In the genomic region with DNA sequence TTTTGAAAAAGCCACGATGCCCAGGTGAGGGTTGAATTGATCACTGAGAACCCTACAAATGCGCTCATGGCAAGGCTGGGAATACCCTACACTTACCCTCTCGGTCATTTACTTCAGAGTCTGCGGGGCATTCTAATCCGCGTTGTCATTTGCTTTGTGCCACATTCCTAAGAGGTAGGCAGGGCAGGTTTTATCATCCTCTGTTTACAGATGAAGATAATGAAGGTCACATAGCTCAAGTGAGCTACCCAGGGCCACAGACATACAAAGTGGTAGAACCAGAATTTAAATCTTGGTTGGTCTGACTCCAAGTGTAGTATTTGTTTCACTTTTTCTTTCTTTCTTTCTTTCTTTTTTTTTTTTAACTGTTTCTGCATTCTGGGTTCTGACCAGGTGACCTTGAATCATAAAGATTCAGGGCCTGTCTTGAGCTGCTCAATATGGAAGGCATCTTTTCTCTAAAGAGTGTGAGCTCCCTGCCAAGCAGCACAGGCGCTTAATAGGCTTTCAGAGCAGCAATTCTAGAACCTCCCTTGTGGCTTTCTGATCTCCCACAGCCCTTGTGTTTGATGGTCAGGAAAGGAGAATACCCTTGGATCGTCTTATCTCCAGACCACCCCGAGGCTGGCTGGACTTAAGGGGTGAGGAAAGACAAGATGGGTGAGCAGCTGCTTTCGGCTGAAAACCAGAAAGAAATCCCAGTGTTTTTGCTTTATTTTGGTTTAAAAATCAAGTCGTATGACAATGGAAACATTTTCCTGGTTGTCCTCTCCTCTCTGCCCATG, we compare ENCODE assay signal across 1 cellular context.
TF ChIP-seq lines count a peak whose summit lies in the region.

No MANE protein-coding gene starts in this region.

TF ChIP-seq in GM23338, 12 proteins besides CTCF, POLR2A, EP300 and RAD21 (continued from another document):
- TF ChIP-seq, protein P1, sequence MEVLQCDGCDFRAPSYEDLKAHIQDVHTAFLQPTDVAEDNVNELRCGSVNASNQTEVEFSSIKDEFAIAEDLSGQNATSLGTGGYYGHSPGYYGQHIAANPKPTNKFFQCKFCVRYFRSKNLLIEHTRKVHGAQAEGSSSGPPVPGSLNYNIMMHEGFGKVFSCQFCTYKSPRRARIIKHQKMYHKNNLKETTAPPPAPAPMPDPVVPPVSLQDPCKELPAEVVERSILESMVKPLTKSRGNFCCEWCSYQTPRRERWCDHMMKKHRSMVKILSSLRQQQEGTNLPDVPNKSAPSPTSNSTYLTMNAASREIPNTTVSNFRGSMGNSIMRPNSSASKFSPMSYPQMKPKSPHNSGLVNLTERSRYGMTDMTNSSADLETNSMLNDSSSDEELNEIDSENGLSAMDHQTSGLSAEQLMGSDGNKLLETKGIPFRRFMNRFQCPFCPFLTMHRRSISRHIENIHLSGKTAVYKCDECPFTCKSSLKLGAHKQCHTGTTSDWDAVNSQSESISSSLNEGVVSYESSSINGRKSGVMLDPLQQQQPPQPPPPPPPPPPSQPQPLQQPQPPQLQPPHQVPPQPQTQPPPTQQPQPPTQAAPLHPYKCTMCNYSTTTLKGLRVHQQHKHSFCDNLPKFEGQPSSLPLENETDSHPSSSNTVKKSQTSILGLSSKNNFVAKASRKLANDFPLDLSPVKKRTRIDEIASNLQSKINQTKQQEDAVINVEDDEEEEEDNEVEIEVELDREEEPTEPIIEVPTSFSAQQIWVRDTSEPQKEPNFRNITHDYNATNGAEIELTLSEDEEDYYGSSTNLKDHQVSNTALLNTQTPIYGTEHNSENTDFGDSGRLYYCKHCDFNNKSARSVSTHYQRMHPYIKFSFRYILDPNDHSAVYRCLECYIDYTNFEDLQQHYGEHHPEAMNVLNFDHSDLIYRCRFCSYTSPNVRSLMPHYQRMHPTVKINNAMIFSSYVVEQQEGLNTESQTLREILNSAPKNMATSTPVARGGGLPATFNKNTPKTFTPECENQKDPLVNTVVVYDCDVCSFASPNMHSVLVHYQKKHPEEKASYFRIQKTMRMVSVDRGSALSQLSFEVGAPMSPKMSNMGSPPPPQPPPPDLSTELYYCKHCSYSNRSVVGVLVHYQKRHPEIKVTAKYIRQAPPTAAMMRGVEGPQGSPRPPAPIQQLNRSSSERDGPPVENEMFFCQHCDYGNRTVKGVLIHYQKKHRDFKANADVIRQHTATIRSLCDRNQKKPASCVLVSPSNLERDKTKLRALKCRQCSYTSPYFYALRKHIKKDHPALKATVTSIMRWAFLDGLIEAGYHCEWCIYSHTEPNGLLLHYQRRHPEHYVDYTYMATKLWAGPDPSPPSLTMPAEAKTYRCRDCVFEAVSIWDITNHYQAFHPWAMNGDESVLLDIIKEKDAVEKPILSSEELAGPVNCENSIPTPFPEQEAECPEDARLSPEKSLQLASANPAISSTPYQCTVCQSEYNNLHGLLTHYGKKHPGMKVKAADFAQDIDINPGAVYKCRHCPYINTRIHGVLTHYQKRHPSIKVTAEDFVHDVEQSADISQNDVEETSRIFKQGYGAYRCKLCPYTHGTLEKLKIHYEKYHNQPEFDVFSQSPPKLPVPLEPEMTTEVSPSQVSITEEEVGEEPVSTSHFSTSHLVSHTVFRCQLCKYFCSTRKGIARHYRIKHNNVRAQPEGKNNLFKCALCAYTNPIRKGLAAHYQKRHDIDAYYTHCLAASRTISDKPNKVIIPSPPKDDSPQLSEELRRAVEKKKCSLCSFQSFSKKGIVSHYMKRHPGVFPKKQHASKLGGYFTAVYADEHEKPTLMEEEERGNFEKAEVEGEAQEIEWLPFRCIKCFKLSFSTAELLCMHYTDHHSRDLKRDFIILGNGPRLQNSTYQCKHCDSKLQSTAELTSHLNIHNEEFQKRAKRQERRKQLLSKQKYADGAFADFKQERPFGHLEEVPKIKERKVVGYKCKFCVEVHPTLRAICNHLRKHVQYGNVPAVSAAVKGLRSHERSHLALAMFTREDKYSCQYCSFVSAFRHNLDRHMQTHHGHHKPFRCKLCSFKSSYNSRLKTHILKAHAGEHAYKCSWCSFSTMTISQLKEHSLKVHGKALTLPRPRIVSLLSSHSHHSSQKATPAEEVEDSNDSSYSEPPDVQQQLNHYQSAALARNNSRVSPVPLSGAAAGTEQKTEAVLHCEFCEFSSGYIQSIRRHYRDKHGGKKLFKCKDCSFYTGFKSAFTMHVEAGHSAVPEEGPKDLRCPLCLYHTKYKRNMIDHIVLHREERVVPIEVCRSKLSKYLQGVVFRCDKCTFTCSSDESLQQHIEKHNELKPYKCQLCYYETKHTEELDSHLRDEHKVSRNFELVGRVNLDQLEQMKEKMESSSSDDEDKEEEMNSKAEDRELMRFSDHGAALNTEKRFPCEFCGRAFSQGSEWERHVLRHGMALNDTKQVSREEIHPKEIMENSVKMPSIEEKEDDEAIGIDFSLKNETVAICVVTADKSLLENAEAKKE (CRISPR knock-in tag; IDR thresholded peaks at IDR 0.05): no peak
- TF ChIP-seq EZH2 (IDR thresholded peaks at IDR 0.05; ENCODE audit: low read depth, unreplicated experiment) (no peak), CREB1 (CRISPR knock-in tag; IDR thresholded peaks at IDR 0.05; ENCODE audit: low read depth) (no peak), STAT1 (IDR thresholded peaks at IDR 0.05; ENCODE audit: unreplicated experiment) (no peak), POLR2AphosphoS5 (IDR thresholded peaks at IDR 0.05; ENCODE audit: low read depth) (no peak), ZNF114 (CRISPR knock-in tag; IDR thresholded peaks at IDR 0.05) (no peak), EZH2phosphoT487 (IDR thresholded peaks at IDR 0.05; ENCODE audit: unreplicated experiment) (no peak), JUNB (IDR thresholded peaks at IDR 0.05; ENCODE audit: unreplicated experiment) (no peak)
- TF ChIP-seq, protein P2, sequence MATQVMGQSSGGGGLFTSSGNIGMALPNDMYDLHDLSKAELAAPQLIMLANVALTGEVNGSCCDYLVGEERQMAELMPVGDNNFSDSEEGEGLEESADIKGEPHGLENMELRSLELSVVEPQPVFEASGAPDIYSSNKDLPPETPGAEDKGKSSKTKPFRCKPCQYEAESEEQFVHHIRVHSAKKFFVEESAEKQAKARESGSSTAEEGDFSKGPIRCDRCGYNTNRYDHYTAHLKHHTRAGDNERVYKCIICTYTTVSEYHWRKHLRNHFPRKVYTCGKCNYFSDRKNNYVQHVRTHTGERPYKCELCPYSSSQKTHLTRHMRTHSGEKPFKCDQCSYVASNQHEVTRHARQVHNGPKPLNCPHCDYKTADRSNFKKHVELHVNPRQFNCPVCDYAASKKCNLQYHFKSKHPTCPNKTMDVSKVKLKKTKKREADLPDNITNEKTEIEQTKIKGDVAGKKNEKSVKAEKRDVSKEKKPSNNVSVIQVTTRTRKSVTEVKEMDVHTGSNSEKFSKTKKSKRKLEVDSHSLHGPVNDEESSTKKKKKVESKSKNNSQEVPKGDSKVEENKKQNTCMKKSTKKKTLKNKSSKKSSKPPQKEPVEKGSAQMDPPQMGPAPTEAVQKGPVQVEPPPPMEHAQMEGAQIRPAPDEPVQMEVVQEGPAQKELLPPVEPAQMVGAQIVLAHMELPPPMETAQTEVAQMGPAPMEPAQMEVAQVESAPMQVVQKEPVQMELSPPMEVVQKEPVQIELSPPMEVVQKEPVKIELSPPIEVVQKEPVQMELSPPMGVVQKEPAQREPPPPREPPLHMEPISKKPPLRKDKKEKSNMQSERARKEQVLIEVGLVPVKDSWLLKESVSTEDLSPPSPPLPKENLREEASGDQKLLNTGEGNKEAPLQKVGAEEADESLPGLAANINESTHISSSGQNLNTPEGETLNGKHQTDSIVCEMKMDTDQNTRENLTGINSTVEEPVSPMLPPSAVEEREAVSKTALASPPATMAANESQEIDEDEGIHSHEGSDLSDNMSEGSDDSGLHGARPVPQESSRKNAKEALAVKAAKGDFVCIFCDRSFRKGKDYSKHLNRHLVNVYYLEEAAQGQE (IDR thresholded peaks at IDR 0.05; ENCODE audit: unreplicated experiment): no peak
- TF ChIP-seq, protein P3, sequence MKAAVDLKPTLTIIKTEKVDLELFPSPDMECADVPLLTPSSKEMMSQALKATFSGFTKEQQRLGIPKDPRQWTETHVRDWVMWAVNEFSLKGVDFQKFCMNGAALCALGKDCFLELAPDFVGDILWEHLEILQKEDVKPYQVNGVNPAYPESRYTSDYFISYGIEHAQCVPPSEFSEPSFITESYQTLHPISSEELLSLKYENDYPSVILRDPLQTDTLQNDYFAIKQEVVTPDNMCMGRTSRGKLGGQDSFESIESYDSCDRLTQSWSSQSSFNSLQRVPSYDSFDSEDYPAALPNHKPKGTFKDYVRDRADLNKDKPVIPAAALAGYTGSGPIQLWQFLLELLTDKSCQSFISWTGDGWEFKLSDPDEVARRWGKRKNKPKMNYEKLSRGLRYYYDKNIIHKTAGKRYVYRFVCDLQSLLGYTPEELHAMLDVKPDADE (IDR thresholded peaks at IDR 0.05): no peak
